ENCODE assay signal across 9 cellular contexts in genomic region chr17:29616300-29617048, GRCh38. TPM values are rescaled to one million over a fixed set of nuclear protein-coding genes. Genes with fewer than 3 reads are reported as not detected.
DNase-seq lines count a peak whose midpoint lies in the region; ATAC-seq and TF ChIP-seq lines count a peak whose summit lies in the region.
"Had no signal": no experiment of that assay in that cellular context is flagged by ENCODE, and none has a peak within 500 bp of the region (broad histone marks: within the 10 kb centered on the region; RNA-seq: fewer than 3 reads in every experiment).

No MANE protein-coding gene starts in this region.

- ATAC-seq in HG02938 (IDR thresholded peaks at IDR 0.05; ENCODE audit: unreplicated experiment) (no peak), HG03039 (IDR thresholded peaks at IDR 0.05; ENCODE audit: unreplicated experiment) (no peak)

- H3K4me1 ChIP-seq in GM23248 (ENCODE audit: insufficient read depth): no peaks in the 10 kb centered on the region
- H3K4me1 ChIP-seq in OCI-LY7 (ENCODE audit: insufficient read depth, low read length, poor library complexity, severe bottlenecking): peaks cover 43% of the 10 kb centered on the region
- H3K4me1 ChIP-seq in esophagus squamous epithelium: peaks cover 46 to 87% (median 57%) of the 10 kb centered on the region in 3 donors
- H3K4me1 ChIP-seq in prostate gland (replicated peaks): peaks cover 5% of the 10 kb centered on the region

- TF ChIP-seq POLR2A in esophagus squamous epithelium (IDR thresholded peaks at IDR 0.05) (no peak), prostate gland (IDR thresholded peaks at IDR 0.05) (no peak)

- POLR2A ChIA-PET in OCI-LY7 (lab: Charles Lee): interaction anchor here (0.5 to 1.1 kb wide), 2 partner anchors 163 to 636 kb away, joined by 4 read pairs; no protein-coding TSS in a partner anchor

- H3K9me2 ChIP-seq in GM23248 (ENCODE audit: insufficient read depth) (no peaks in the 10 kb centered on the region), OCI-LY7 (ENCODE audit: insufficient read depth, low read length) (no peaks in the 10 kb centered on the region)

- TF ChIP-seq CTCF in OCI-LY7 (conservative IDR thresholded peaks at IDR 0.05; ENCODE audit: low read length) (no peak), esophagus squamous epithelium (IDR thresholded peaks at IDR 0.05) (no peak), retinal pigment epithelial cell (conservative IDR thresholded peaks at IDR 0.05; ENCODE audit: low read depth, low read length) (no peak), prostate gland (IDR thresholded peaks at IDR 0.05) (no peak)

- H3K4me3 ChIP-seq in GM23248 (peak overlapping the region; percentile 66; the same call in 1 of the 2 replicates), OCI-LY7 (ENCODE audit: low read depth, low read length, poor library complexity, severe bottlenecking) (no peak overlapping the region), esophagus squamous epithelium (peak overlapping the region; percentile 12 to 65 (median 42)), retinal pigment epithelial cell (ENCODE audit: low read length) (peak overlapping the region; percentile 36), prostate gland (peak overlapping the region in 1 of 2 donors; percentile 20)

- no peaks in the 10 kb centered on the region for H4K20me1 ChIP-seq in GM23248 (ENCODE audit: insufficient read depth)
- H4K20me1 ChIP-seq in OCI-LY7 (ENCODE audit: insufficient read depth, low read length): 0 out of 2 replicates have a peak, but pooled peaks cover 10% of the 10 kb centered on the region

- 60 to 63% methylated on average over 31 to 32 of the region's 32 CpGs for WGBS in GM23248 (ENCODE audit: low coverage in 1 of 2, low lambda C conversion rate in 2 of 2, missing lambda C conversion rate in 2 of 2), 2 experiments
- 23 to 44% methylated on average over 8 to 28 of the region's 32 CpGs for WGBS in esophagus squamous epithelium, 2 donors
- WGBS in prostate gland: 33% methylated on average over 32 of the region's 32 CpGs

- H3K9me3 ChIP-seq in GM23248 (ENCODE audit: low read depth) (no peaks in the 10 kb centered on the region), OCI-LY7 (ENCODE audit: low read length) (no peaks in the 10 kb centered on the region), esophagus squamous epithelium (no peaks in the 10 kb centered on the region), prostate gland (no peaks in the 10 kb centered on the region)

- intact Hi-C loops in OCI-LY7 (cut with micrococcal nuclease; ENCODE audit: unreplicated experiment): loop anchor here (5.0 kb wide), 3 partner anchors 34 to 476 kb away; no protein-coding TSS in a partner anchor
- intact Hi-C loops in esophagus squamous epithelium (cut with DNase I): loop anchor here (10.0 kb wide), 1 partner anchor 158 kb away; no protein-coding TSS in a partner anchor
- intact Hi-C loops in prostate gland (cut with DNase I): no loop called here

- no peaks in the 10 kb centered on the region for H3F3A ChIP-seq in GM23248 (ENCODE audit: insufficient read depth)

- no peaks in the 10 kb centered on the region for H3K36me3 ChIP-seq in GM23248 (ENCODE audit: low read depth)
- H3K36me3 ChIP-seq in OCI-LY7 (ENCODE audit: insufficient read depth, low read length): 0 out of 2 replicates have a peak, but pooled peaks cover 5% of the 10 kb centered on the region
- no peaks in the 10 kb centered on the region for H3K36me3 ChIP-seq in esophagus squamous epithelium
- no peaks in the 10 kb centered on the region for H3K36me3 ChIP-seq in prostate gland

- in situ Hi-C loops in GM23248 (cut with MboI): no loop called here

- H2AFZ ChIP-seq in GM23248 (no peak overlapping the region), OCI-LY7 (ENCODE audit: low read length) (no peak overlapping the region)

- no TSS peak for BruUV-seq in OCI-LY7 (replicated peaks; lab: Mats Ljungman, UMichigan)

- H3K27me3 ChIP-seq in GM23248 (replicated peaks; ENCODE audit: insufficient read depth) (no peaks in the 10 kb centered on the region), esophagus squamous epithelium (peaks cover 0 to 35% (median 0%) of the 10 kb centered on the region in 4 donors), prostate gland (replicated peaks; ENCODE audit: insufficient read depth) (no peaks in the 10 kb centered on the region)

- no peak overlapping the region for H3K4me2 ChIP-seq in GM23248 (ENCODE audit: unreplicated experiment)
- H3K4me2 ChIP-seq in OCI-LY7 (ENCODE audit: low read length): peak overlapping the region; percentile 86

- H3K79me2 ChIP-seq in GM23248 (ENCODE audit: insufficient read depth): no peaks in the 10 kb centered on the region
- H3K79me2 ChIP-seq in OCI-LY7 (ENCODE audit: insufficient read depth, low read depth, low read length): no peaks in the 10 kb centered on the region

- CTCF ChIA-PET in OCI-LY7 (lab: Charles Lee; ENCODE audit: unreplicated experiment): interaction anchor here (0.6 to 1.7 kb wide), 6 partner anchors 12 to 314 kb away, joined by 3 to 6 read pairs (median 3); no protein-coding TSS in a partner anchor

- H3K9ac ChIP-seq in GM23248: no peak overlapping the region

- DNase-seq in GM23248 (no peak), OCI-LY7 (ENCODE audit: low spot score) (no peak), esophagus squamous epithelium (lab: John Stamatoyannopoulos, UW) (no peak), retinal pigment epithelial cell (ENCODE audit: low read depth) (no peak), mesenteric fat pad (ENCODE audit: low spot score) (no peak), prostate gland (ENCODE audit: low spot score) (no peak)
- DNase-seq: NCI-H446 treated with DMSO at 0.1 percent for 48 hours had no signal

- no peak overlapping the region for H3K27ac ChIP-seq in GM23248
- no peak overlapping the region for H3K27ac ChIP-seq in OCI-LY7 (ENCODE audit: low read depth, low read length, poor library complexity, severe bottlenecking)
- peak overlapping the region in 3 of 4 donors; percentile 48 to 81 (median 71) for H3K27ac ChIP-seq in esophagus squamous epithelium
- no peak overlapping the region for H3K27ac ChIP-seq in prostate gland

RNA-seq across cellular contexts. Expression of gene CORO6, which starts 6.2 kb away (rescaled TPM):
- 4.2 and 6.5 TPM in 2 replicates for total RNA-seq in GM23248 (2014; rRNA removed; shearing (Covaris generic))
- polyA plus RNA-seq in GM23248 (2016; fragmentation: Nextera tagmentation; extraction: Ambion mirVana): 3.7 and 4.0 TPM in 2 replicates
- 3.9 and 5.9 TPM in 2 replicates for total RNA-seq in OCI-LY7 (2014; rRNA removed; shearing (Covaris generic))
- 6.2 and 7.5 TPM in 2 replicates for total RNA-seq in OCI-LY7 (2022)
- total RNA-seq in esophagus squamous epithelium: 10 to 100 TPM in 1 of 4 donors, 1 to 10 TPM in 3; 2.0 to 39.9 (median 6.5) TPM
- 7.1 TPM for total RNA-seq in mesenteric fat pad
- total RNA-seq in prostate gland: 10 to 100 TPM; 23.4 to 33.5 TPM

RNA-seq across cellular contexts. Expression of gene ANKRD13B, which starts 23.5 kb away (rescaled TPM):
- total RNA-seq in GM23248 (2014; rRNA removed; shearing (Covaris generic)): 9.4 and 26.8 TPM in 2 replicates
- 1.3 and 1.7 TPM in 2 replicates for polyA plus RNA-seq in GM23248 (2016; fragmentation: Nextera tagmentation; extraction: Ambion mirVana)
- total RNA-seq in OCI-LY7 (2014; rRNA removed; shearing (Covaris generic)): 17.8 and 22.8 TPM in 2 replicates
- 30.5 and 32.8 TPM in 2 replicates for total RNA-seq in OCI-LY7 (2022)
- total RNA-seq in esophagus squamous epithelium: 10 to 100 TPM in 2 of 4 donors, 1 to 10 TPM in 2; 3.3 to 18.7 (median 10.2) TPM
- 11.5 TPM for total RNA-seq in mesenteric fat pad
- total RNA-seq in prostate gland: 10 to 100 TPM in 1 of 2 donors, 1 to 10 TPM in 1; 2.7 to 30.0 TPM

RNA-seq across cellular contexts. Expression of gene GIT1, which starts 27.0 kb away (rescaled TPM):
- total RNA-seq in GM23248 (2014; rRNA removed; shearing (Covaris generic)): 17.1 and 19.5 TPM in 2 replicates
- polyA plus RNA-seq in GM23248 (2016; fragmentation: Nextera tagmentation; extraction: Ambion mirVana): 4.4 and 6.0 TPM in 2 replicates
- total RNA-seq in OCI-LY7 (2014; rRNA removed; shearing (Covaris generic)): 38.8 and 44.3 TPM in 2 replicates
- total RNA-seq in OCI-LY7 (2022) (60.2 and 69.6 TPM in 2 replicates), esophagus squamous epithelium (10 to 100 TPM; 24.0 to 45.4 (median 29.6) TPM), mesenteric fat pad (47.7 TPM), prostate gland (10 to 100 TPM; 29.1 to 86.9 TPM)

RNA-seq across cellular contexts. Expression of gene TP53I13, which starts 48.0 kb away (rescaled TPM):
- 63.7 and 67.2 TPM in 2 replicates for total RNA-seq in GM23248 (2014; rRNA removed; shearing (Covaris generic))
- 37.3 and 40.6 TPM in 2 replicates for polyA plus RNA-seq in GM23248 (2016; fragmentation: Nextera tagmentation; extraction: Ambion mirVana)
- 27.5 and 30.9 TPM in 2 replicates for total RNA-seq in OCI-LY7 (2014; rRNA removed; shearing (Covaris generic))
- total RNA-seq in OCI-LY7 (2022) (20.8 and 26.5 TPM in 2 replicates), esophagus squamous epithelium (10 to 100 TPM; 11.8 to 34.9 (median 21.8) TPM), mesenteric fat pad (75.2 TPM), prostate gland (10 to 100 TPM; 52.5 to 82.0 TPM)

RNA-seq across cellular contexts. Expression of gene ABHD15, which starts 49.6 kb away (rescaled TPM):
- total RNA-seq in GM23248 (2014; rRNA removed; shearing (Covaris generic)): 8.9 and 10.1 TPM in 2 replicates
- polyA plus RNA-seq in GM23248 (2016; fragmentation: Nextera tagmentation; extraction: Ambion mirVana): 2.4 and 2.9 TPM in 2 replicates
- 7.7 and 8.5 TPM in 2 replicates for total RNA-seq in OCI-LY7 (2014; rRNA removed; shearing (Covaris generic))
- total RNA-seq in OCI-LY7 (2022) (13.9 and 15.3 TPM in 2 replicates), esophagus squamous epithelium (1 to 10 TPM; 4.3 to 7.2 (median 5.4) TPM), mesenteric fat pad (38.3 TPM), prostate gland (10 to 100 TPM in 1 of 2 donors, 1 to 10 TPM in 1; 9.1 to 14.8 TPM)

Comparison
In these comparisons a context has a peak if more than half of its experiments do, and no peak if none do; other contexts are left out.
1. H3K27ac ChIP-seq: peak in esophagus squamous epithelium (3 of 4); none in GM23248 (single experiment), OCI-LY7 (single experiment) and prostate gland (0 of 2).